30 cellular contexts compared by ENCODE assay signal in genomic region chr11:55826919-55827318, GRCh38. TPM values are rescaled to one million over a fixed set of nuclear protein-coding genes. Genes with fewer than 3 reads are reported as not detected.
"Had no signal": no experiment of that assay in that cellular context is flagged by ENCODE, and none has a peak within 500 bp of the region (broad histone marks: within the 10 kb centered on the region; RNA-seq: fewer than 3 reads in every experiment).

OR5L2 (plus strand) TSS chr11:55827219; CDS start chr11:55827219, 0 bp downstream.

- H3K4me1 ChIP-seq: stomach, suprapubic skin, testis, thyroid gland, tibial artery, tibial nerve, transverse colon, upper lobe of left lung, upper lobe of right lung, uterus, vagina had no signal

- H3K9me3 ChIP-seq: suprapubic skin, testis, thoracic aorta, thyroid gland, tibial artery, tibial nerve, upper lobe of left lung, upper lobe of right lung, uterus, vagina had no signal

- H3K27ac ChIP-seq: stomach, suprapubic skin, testis, thoracic aorta, thyroid gland, tibial artery, tibial nerve, transverse colon, upper lobe of left lung, upper lobe of right lung, uterus, vagina had no signal

- H3K36me3 ChIP-seq: stomach, suprapubic skin, thoracic aorta, thyroid gland, tibial artery, tibial nerve, transverse colon, upper lobe of left lung, upper lobe of right lung, uterus, vagina had no signal

- H3K4me3 ChIP-seq: stomach, suprapubic skin, testis, thoracic aorta, thyroid gland, tibial artery, tibial nerve, transverse colon, upper lobe of left lung, upper lobe of right lung, uterus, vagina had no signal

- H3K27me3 ChIP-seq: stomach, suprapubic skin, testis, thyroid gland, tibial artery, tibial nerve, transverse colon, upper lobe of left lung, upper lobe of right lung, uterus, vagina had no signal

- ATAC-seq: stimulated activated effector memory CD8-positive, alpha-beta T cell treated with anti-CD3 and anti-CD28 coated beads, Interleukin-12 subunit alpha, Interleukin-12 subunit beta, amount 100 ng/mL, for 72 hours; stimulated activated memory B cell treated with anti-CD40 and anti-IgM and Interleukin-4, amounts not matched to agents 10 μg/mL and 1 μg/mL and 100 μg/mL, for 72 hours; stimulated activated naive B cell treated with anti-CD40 and anti-IgM and Interleukin-4, amounts not matched to agents 10 μg/mL and 1 μg/mL and 100 μg/mL, for 72 hours; stimulated activated naive CD8-positive, alpha-beta T cell treated with anti-CD3 and anti-CD28 coated beads, Interleukin-15, amount 100 ng/mL, for 72 hours; stimulated activated naive CD8-positive, alpha-beta T cell treated with anti-CD3 and anti-CD28 coated beads, Interleukin-15, Interleukin-2, amounts not matched to agents 100 U/mL and 50 U/mL, for 24 hours; upper lobe of right lung had no signal

- DNase-seq: stimulated activated CD4-positive, alpha-beta T cell treated with anti-CD3 and anti-CD28 coated beads, Interleukin-2, amount 100 ng/mL, for 48 hours; stimulated activated CD4-positive, alpha-beta T cell treated with anti-CD3 and anti-CD28 coated beads, Interleukin-4, amount 100 ng/mL, for 1 hour; stimulated activated CD4-positive, alpha-beta T cell treated with anti-CD3 and anti-CD28 coated beads, Interleukin-4, amount 100 ng/mL, for 24 hours; stimulated activated CD4-positive, alpha-beta T cell treated with anti-CD3 and anti-CD28 coated beads, Interleukin-4, amount 100 ng/mL, for 4 hours; stimulated activated CD8-positive, alpha-beta memory T cell treated with anti-CD3 and anti-CD28 coated beads, Interleukin-4, amount 100 ng/mL, for 48 hours; stimulated activated naive B cell treated with anti-CD40 and anti-IgM and Interleukin-4, amounts not matched to agents 10 μg/mL and 1 μg/mL and 100 μg/mL, for 72 hours; stimulated activated naive CD4-positive, alpha-beta T cell; stimulated activated naive CD4-positive, alpha-beta T cell treated with Interleukin-2 at 50 U/mL for 16 hours; stimulated activated naive CD8-positive, alpha-beta T cell treated with anti-CD3 and anti-CD28 coated beads, Interleukin-15, amount 100 ng/mL, for 72 hours; stimulated activated naive CD8-positive, alpha-beta T cell treated with anti-CD3 and anti-CD28 coated beads, Interleukin-15, Interleukin-2, amounts not matched to agents 100 U/mL and 50 U/mL, for 24 hours; stomach; substantia nigra; testis; thyroid gland; tibial artery; transverse colon; upper lobe of left lung; upper lobe of right lung; uterus had no signal

RNA-seq across cellular contexts. Expression of gene OR5L2, which starts in this region (rescaled TPM):
- total RNA-seq: stomach, subcutaneous adipose tissue, suprapubic skin, temporal lobe, testis, thoracic aorta, thyroid gland, tibial nerve, transverse colon, upper lobe of left lung, upper lobe of right lung, ureter, urinary bladder, uterus, vagina had no signal
- polyA plus RNA-seq: stomach, thymus, urinary bladder had no signal
